In the genomic region with DNA sequence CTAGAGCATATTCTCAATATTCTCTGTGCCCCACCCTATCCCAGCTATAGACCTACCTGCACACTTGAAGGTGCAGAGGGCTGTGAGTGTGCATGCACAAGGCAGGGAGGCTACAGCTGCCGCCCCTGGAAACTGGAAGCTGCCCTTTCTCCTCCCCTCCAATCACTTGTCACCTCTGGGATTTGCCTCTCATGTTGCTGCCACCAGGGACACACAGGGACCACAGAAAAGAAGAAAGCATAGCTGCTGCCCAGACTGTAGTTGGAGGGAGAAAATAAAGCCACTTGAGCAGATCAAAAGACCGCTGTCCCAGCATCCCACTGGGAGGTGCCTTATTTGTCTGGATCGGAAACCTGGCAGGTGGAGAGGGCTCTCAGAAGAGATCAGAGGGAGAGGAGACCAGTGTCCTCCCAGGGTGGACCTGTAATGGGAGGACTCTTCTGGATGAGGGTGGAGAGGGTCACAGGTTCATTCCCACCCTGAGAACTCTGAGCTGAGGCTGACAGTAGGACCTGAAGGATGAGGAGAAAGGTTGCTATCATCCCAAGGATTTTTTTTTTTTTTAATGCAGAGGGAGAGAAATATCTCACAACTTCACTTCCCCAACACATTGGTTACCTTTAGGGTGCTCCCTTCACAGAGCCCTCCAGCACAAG, we compare ENCODE assay signal across 2 cellular contexts.
A peak's percentile ranks its signal among the peaks of the same experiment; 100 is the strongest.
TF ChIP-seq lines count a peak whose summit lies in the region.

No MANE protein-coding gene starts in this region.

TF ChIP-seq in K562, 482 proteins besides CTCF, POLR2A, EP300 and RAD21:
- no peak for TF ChIP-seq SREBF2 (CRISPR knock-in tag; IDR thresholded peaks at IDR 0.05)
- TF ChIP-seq RBM15 (IDR thresholded peaks at IDR 0.05; ENCODE audit: insufficient read depth, low read length), result no peak
- no peak for TF ChIP-seq ZC3H8 (IDR thresholded peaks at IDR 0.05)
- TF ChIP-seq BRF1 (IDR thresholded peaks at IDR 0.05; ENCODE audit: borderline replicate concordance, extremely low read depth, insufficient read length), result no peak
- TF ChIP-seq RBM34 (IDR thresholded peaks at IDR 0.05; ENCODE audit: borderline replicate concordance, insufficient read depth, low read length), result no peak
- TF ChIP-seq MYBL2 (IDR thresholded peaks at IDR 0.05; ENCODE audit: low read depth), result no peak
- TF ChIP-seq MYBL2 (CRISPR knock-in tag; IDR thresholded peaks at IDR 0.05; ENCODE audit: borderline replicate concordance), result no peak
- TF ChIP-seq, protein P1, sequence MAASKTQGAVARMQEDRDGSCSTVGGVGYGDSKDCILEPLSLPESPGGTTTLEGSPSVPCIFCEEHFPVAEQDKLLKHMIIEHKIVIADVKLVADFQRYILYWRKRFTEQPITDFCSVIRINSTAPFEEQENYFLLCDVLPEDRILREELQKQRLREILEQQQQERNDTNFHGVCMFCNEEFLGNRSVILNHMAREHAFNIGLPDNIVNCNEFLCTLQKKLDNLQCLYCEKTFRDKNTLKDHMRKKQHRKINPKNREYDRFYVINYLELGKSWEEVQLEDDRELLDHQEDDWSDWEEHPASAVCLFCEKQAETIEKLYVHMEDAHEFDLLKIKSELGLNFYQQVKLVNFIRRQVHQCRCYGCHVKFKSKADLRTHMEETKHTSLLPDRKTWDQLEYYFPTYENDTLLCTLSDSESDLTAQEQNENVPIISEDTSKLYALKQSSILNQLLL (CRISPR knock-in tag; IDR thresholded peaks at IDR 0.05; ENCODE audit: borderline replicate concordance), result no peak
- 0 out of 2 replicates have a peak, but pooled peaks have one; percentile 37 for TF ChIP-seq ZNF263 (CRISPR knock-in tag; IDR thresholded peaks at IDR 0.05; ENCODE audit: borderline replicate concordance)
- 0 out of 4 replicates have a peak, but pooled peaks of 1 of the 2 experiments have one; percentile 63 for TF ChIP-seq MCM7 (IDR thresholded peaks at IDR 0.05)

TF ChIP-seq in SK-N-SH treated with all-trans-retinoic acid at 6 μM for 48 hours, 23 proteins besides CTCF, POLR2A, EP300 and RAD21:
- TF ChIP-seq ZNF565 (CRISPR knock-in tag; conservative IDR thresholded peaks at IDR 0.05; ENCODE audit: low read depth) (no peak), ZC3H10 (CRISPR knock-in tag; IDR thresholded peaks at IDR 0.05) (no peak), CSDC2 (CRISPR knock-in tag; IDR thresholded peaks at IDR 0.05) (no peak)
